In genomic region chr7:78052112-78052511, GRCh38 we compare ENCODE assay signal across 31 cellular contexts.
DNase-seq lines count a peak whose midpoint lies in the region; ATAC-seq, FAIRE-seq and TF ChIP-seq lines count a peak whose summit lies in the region.
"Had no signal": no experiment of that assay in that cellular context is flagged by ENCODE, and none has a peak within 500 bp of the region (broad histone marks: within the 10 kb centered on the region; RNA-seq: fewer than 3 reads in every experiment).

No MANE protein-coding gene starts in this region.

- no peak for TF ChIP-seq EP300 in H1 (IDR thresholded peaks at IDR 0.05; ENCODE audit: borderline replicate concordance in 1 of 2, low read depth in 2 of 2, low read length in 2 of 2)

- TF ChIP-seq RAD21 in H1 (IDR thresholded peaks at IDR 0.05 in 1 of 2, conservative IDR thresholded peaks at IDR 0.05 in 1 of 2; ENCODE audit: low read depth in 2 of 2, low read length in 2 of 2), result no peak

- no peaks in the 10 kb centered on the region for H4K20me1 ChIP-seq in H1 (replicated peaks in 1 of 2; ENCODE audit: control insufficient read depth in 1 of 2, insufficient read depth in 2 of 2, low read length in 2 of 2)

- no peaks in the 10 kb centered on the region for H3K79me2 ChIP-seq in H1 (ENCODE audit: control insufficient read depth in 1 of 2, insufficient read depth in 2 of 2, low read length in 2 of 2)
- H3K79me2 ChIP-seq: parathyroid adenoma had no signal

- no peak overlapping the region for H3K27ac ChIP-seq in HEK293 (ENCODE audit: extremely low read depth, low read depth, low read length)
- H3K27ac ChIP-seq in H1 (ENCODE audit: low read depth, low read length), result no peak overlapping the region
- H3K27ac ChIP-seq: body of pancreas, dorsolateral prefrontal cortex, lower lobe of right lung, parathyroid adenoma had no signal

- no peak overlapping the region for H2BK20ac ChIP-seq in H1 (ENCODE audit: low read length)

- H3K4me3 ChIP-seq in HEK293 (ENCODE audit: low read depth, low read length) (no peak overlapping the region), H1 (ENCODE audit: extremely low read depth in 1 of 4, insufficient read depth in 2 of 4, low read depth in 3 of 4, low read length in 4 of 4) (no peak overlapping the region; a peak in 1 of 8 replicates)
- H3K4me3 ChIP-seq: body of pancreas, dorsolateral prefrontal cortex, lower lobe of right lung had no signal

- peak overlapping the region; percentile 6 to 51; a peak in 2 of 4 replicates for H3K4me2 ChIP-seq in H1 (ENCODE audit: insufficient read depth in 1 of 2, low read depth in 2 of 2, low read length in 2 of 2)

- H3K56ac ChIP-seq in H1 (replicated peaks; ENCODE audit: insufficient read length, low read depth, low read length), result no peak overlapping the region

- H3K18ac ChIP-seq in H1 (ENCODE audit: extremely low read depth, low read length), result no peak overlapping the region; the same call in 1 of the 2 replicates

- CTCF ChIA-PET in HEK293 (lab: Yijun Ruan, JAX) (interaction anchor here (0.6 to 2.8 kb wide), 3 partner anchors 9 to 346 kb away, joined by 3 to 13 read pairs (median 3); no protein-coding TSS in a partner anchor), H1 (lab: Charles Lee; ENCODE audit: partially characterized antibody) (interaction anchor here (0.7 to 5.8 kb wide), 5 partner anchors 11 to 83 kb away, joined by 3 to 41 read pairs (median 3); no protein-coding TSS in a partner anchor)

- H3K4me1 ChIP-seq in HEK293 (ENCODE audit: control insufficient read depth, insufficient read depth, low read length) (0 out of 2 replicates have a peak, but pooled peaks cover 4% of the 10 kb centered on the region), H1 (replicated peaks in 1 of 4; ENCODE audit: control insufficient read depth in 3 of 4, insufficient read depth in 4 of 4, low read length in 3 of 4) (peaks cover 0 to 4% (median 2%) of the 10 kb centered on the region in 4 experiments; a peak in 5 of 7 replicates)
- H3K4me1 ChIP-seq: BE2C, lower lobe of right lung, parathyroid adenoma had no signal

- H4K8ac ChIP-seq in H1 (ENCODE audit: extremely low read depth, insufficient read depth, low read length), result no peak overlapping the region

- H3K27me3 ChIP-seq in H1 (replicated peaks in 1 of 4; ENCODE audit: control insufficient read depth in 3 of 4, extremely low read depth in 1 of 4, insufficient read depth in 3 of 4, low read length in 3 of 4), result no peaks in the 10 kb centered on the region
- H3K27me3 ChIP-seq: BE2C, body of pancreas, dorsolateral prefrontal cortex had no signal

- ATAC-seq in GM21528 (IDR thresholded peaks at IDR 0.05; ENCODE audit: low FRiP score, unreplicated experiment), result no peak
- ATAC-seq in GM21367 (IDR thresholded peaks at IDR 0.05; ENCODE audit: unreplicated experiment), result no peak
- ATAC-seq: activated T-cell treated with anti-CD3 and anti-CD28 coated beads, Interleukin-2, amount 50 U/mL, for 72 hours; body of pancreas; lower lobe of right lung; natural killer cell treated with Interleukin-12 subunit alpha and Interleukin-12 subunit beta and Interleukin-15 and Interleukin-18, amount 100 ng/mL, for 72 hours; Panc1; sciatic nerve; stimulated activated effector memory CD8-positive, alpha-beta T cell treated with anti-CD3 and anti-CD28 coated beads, Interleukin-12 subunit alpha, Interleukin-12 subunit beta, amount 100 ng/mL, for 72 hours had no signal

- H4K91ac ChIP-seq in H1 (replicated peaks; ENCODE audit: insufficient read length, low read length), result no peak overlapping the region

- POLR2A ChIA-PET in HEK293 (lab: Yijun Ruan, JAX) (interaction anchor here (0.6 kb wide), 1 partner anchor 72 kb away, joined by 4 read pairs; no protein-coding TSS in a partner anchor), H1 (lab: Charles Lee; ENCODE audit: partially characterized antibody) (interaction anchor here (0.6 to 1.1 kb wide), 4 partner anchors 16 to 633 kb away, joined by 3 to 4 read pairs (median 3); no protein-coding TSS in a partner anchor)

- no peaks in the 10 kb centered on the region for H3K79me1 ChIP-seq in H1 (ENCODE audit: low read depth, low read length)

- no peak overlapping the region for H3K9ac ChIP-seq in H1 (replicated peaks in 1 of 4; ENCODE audit: extremely low read depth in 1 of 4, low read depth in 3 of 4, low read length in 3 of 4)
- H3K9ac ChIP-seq: parathyroid adenoma had no signal

- no peak overlapping the region for H3K23ac ChIP-seq in H1 (ENCODE audit: insufficient read length)

- peak; percentile 69 for DNase-seq in DMS 273 (lab: John Stamatoyannopoulos, UW; ENCODE audit: unreplicated experiment)
- DNase-seq in H1 (ENCODE audit: low read depth in 1 of 2, low spot score in 2 of 2), result peak; percentile 46 to 65
- peak; percentile 34 for DNase-seq in myocyte (ENCODE audit: low read depth)
- DNase-seq in effector CD4-positive, alpha-beta T cell, result no peak
- DNase-seq in SKM-1 treated with dmso at 0.1 percent for 144 hours (lab: John Stamatoyannopoulos, UW; ENCODE audit: unreplicated experiment), result no peak
- DNase-seq: ACHN; activated B cell treated with CpG ODN at 0.5 μM for 24 hours; activated CD4-positive, alpha-beta T cell treated with anti-CD3 and anti-CD28 coated beads, Interleukin-2, amount 50 U/mL, for 1 hour; activated naive CD4-positive, alpha-beta T cell; activated T-cell treated with anti-CD3 and anti-CD28 coated beads, Interleukin-2, amount 50 U/mL, for 72 hours; BE2C; body of pancreas; dorsolateral prefrontal cortex; hypothalamus; KG1; kidney glomerular epithelial cell; lower lobe of right lung; NCI-H1417 treated with DMSO at 0.1 percent for 48 hours; NCI-H2081 treated with DMSO at 0.1 percent for 48 hours; NCI-H446; NK-92 treated with Interleukin-12 subunit alpha and Interleukin-12 subunit beta, amount 100 ng/mL, for 24 hours; SHP77 treated with DMSO at 0.1 percent for 48 hours; stimulated activated CD4-positive, alpha-beta T cell treated with anti-CD3 and anti-CD28 coated beads, Interleukin-4, amount 100 ng/mL, for 24 hours had no signal

- WGBS in H1 (ENCODE audit: extremely low coverage in 1 of 2, insufficient coverage in 1 of 2, insufficient read length in 1 of 2, insufficient replicate concordance in 2 of 2, low coverage in 1 of 2, low lambda C conversion rate in 2 of 2, missing lambda C conversion rate in 1 of 2), 2 experiments, result 24% methylated on average over 7 of the region's 7 CpGs; no CpG with 5 or more reads in 1 of the 2 experiments

- no peak overlapping the region for H2AK5ac ChIP-seq in H1 (ENCODE audit: low read depth, low read length)

- H3K23me2 ChIP-seq in H1 (ENCODE audit: low read depth, low read length), result no peaks in the 10 kb centered on the region

- no peak overlapping the region for H2AFZ ChIP-seq in H1 (ENCODE audit: low read length)
- H2AFZ ChIP-seq: parathyroid adenoma had no signal

- H3K9me3 ChIP-seq in HEK293 (ENCODE audit: control insufficient read depth, insufficient read depth, low read depth, low read length), result no peaks in the 10 kb centered on the region
- H3K9me3 ChIP-seq in H1 (ENCODE audit: insufficient read depth in 2 of 2, low read depth in 1 of 2, low read length in 1 of 2), result no peaks in the 10 kb centered on the region
- H3K9me3 ChIP-seq: BE2C, body of pancreas, lower lobe of right lung had no signal

- no peak for TF ChIP-seq POLR2A in H1 (IDR thresholded peaks at IDR 0.05; ENCODE audit: control extremely low read depth in 1 of 2, low read depth in 2 of 2, low read length in 2 of 2)

- H2BK15ac ChIP-seq in H1 (ENCODE audit: low read length), result 0 out of 2 replicates have a peak overlapping the region, but pooled peaks have one; percentile 9

- no peak overlapping the region for H3K14ac ChIP-seq in H1 (ENCODE audit: insufficient read length)

- H2BK12ac ChIP-seq in H1 (ENCODE audit: low read depth, low read length), result no peak overlapping the region

- TF ChIP-seq CTCF in HEK293 (tag by site-specific recombination; IDR thresholded peaks at IDR 0.05) (no peak), H1 (IDR thresholded peaks at IDR 0.05; ENCODE audit: control extremely low read depth in 1 of 3, insufficient read depth in 1 of 3, low read depth in 1 of 3, low read length in 3 of 3) (no peak)

- H3K36me3 ChIP-seq in HEK293 (ENCODE audit: control insufficient read depth in 2 of 2, insufficient read depth in 1 of 2, low read length in 2 of 2) (no peaks in the 10 kb centered on the region), H1 (ENCODE audit: control insufficient read depth in 2 of 4, insufficient read depth in 4 of 4, low read length in 3 of 4) (no peaks in the 10 kb centered on the region)
- H3K36me3 ChIP-seq: BE2C, lower lobe of right lung had no signal

- peak overlapping the region; percentile 21; the same call in 1 of the 2 replicates for H2BK5ac ChIP-seq in H1 (ENCODE audit: low read depth, low read length)

- no peak overlapping the region for H2BK120ac ChIP-seq in H1 (replicated peaks; ENCODE audit: low read depth, low read length)

- H4K5ac ChIP-seq in H1 (ENCODE audit: insufficient read length, low read depth, low read length), result peak overlapping the region; percentile 41

- H3K4ac ChIP-seq in H1 (replicated peaks; ENCODE audit: insufficient read length, low read depth, low read length), result no peak overlapping the region

- peak; percentile 96 for FAIRE-seq in H1 (lab: Jason Lieb, UNC)

TF ChIP-seq in HEK293, 187 proteins besides CTCF, POLR2A, EP300 and RAD21 (continues in another document):
- TF ChIP-seq ZNF449 (tag by site-specific recombination; IDR thresholded peaks at IDR 0.05), result 0 out of 2 replicates have a peak, but pooled peaks have one; percentile 34

TF ChIP-seq in H1, 55 proteins besides CTCF, POLR2A, EP300 and RAD21 (continues in another document):
- TF ChIP-seq USF2 (IDR thresholded peaks at IDR 0.05; ENCODE audit: low read length) (peak; percentile 90), MAX (IDR thresholded peaks at IDR 0.05) (peak; percentile 83), TAF1 (IDR thresholded peaks at IDR 0.05; ENCODE audit: low read depth, low read length) (peak; percentile 34; the same call in 1 of the 2 replicates), SP1 (IDR thresholded peaks at IDR 0.05; ENCODE audit: low read depth, low read length) (no peak), SIX5 (IDR thresholded peaks at IDR 0.05; ENCODE audit: low read depth, low read length) (peak; percentile 38)

Comparison
In these comparisons a context has a peak if more than half of its experiments do, and no peak if none do; other contexts are left out.
1. DNase-seq: peak in DMS 273 (single experiment), H1 (2 of 2) and myocyte (single experiment); none in effector CD4-positive, alpha-beta T cell (single experiment) and SKM-1 treated with dmso at 0.1 percent for 144 hours (single experiment).